Comparison of ENCODE assay signal across 14 cellular contexts in the genomic region with DNA sequence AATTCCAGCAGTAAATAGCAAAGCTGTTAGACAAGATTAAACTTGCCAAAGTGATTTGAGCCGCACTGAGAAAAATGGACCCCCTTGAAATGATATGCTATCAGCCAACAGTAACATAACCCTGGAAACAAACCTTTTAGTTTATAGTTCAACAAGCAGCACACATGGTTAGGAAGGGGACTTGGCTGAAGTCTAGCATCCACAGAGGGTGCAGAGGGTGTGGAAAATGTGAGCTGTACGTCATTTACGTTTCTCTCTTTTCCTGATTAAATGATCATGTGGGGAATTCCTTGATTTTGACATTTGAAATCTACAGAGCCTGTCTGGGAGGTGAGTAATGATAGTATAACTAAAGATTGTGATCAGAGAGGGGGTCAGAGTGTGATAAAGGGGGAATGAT.
DNase-seq lines count a peak whose midpoint lies in the region; ATAC-seq, FAIRE-seq and TF ChIP-seq lines count a peak whose summit lies in the region.
"Had no signal": no experiment of that assay in that cellular context is flagged by ENCODE, and none has a peak within 500 bp of the region (broad histone marks: within the 10 kb centered on the region; RNA-seq: fewer than 3 reads in every experiment).

No MANE protein-coding gene starts in this region.

- no peak for DNase-seq in activated naive CD8-positive, alpha-beta T cell treated with anti-CD3 and anti-CD28 coated beads, Interleukin-2, amount 50 U/mL, for 24 hours
- no peak for DNase-seq in activated naive CD8-positive, alpha-beta T cell treated with anti-CD3 and anti-CD28 coated beads for 36 hours
- DNase-seq in DMS79 treated with DMSO at 0.1 percent for 48 hours (lab: John Stamatoyannopoulos, UW): peak; percentile 92
- DNase-seq in bronchial epithelial cell (ENCODE audit: low read depth): peak; percentile 67
- no peak for DNase-seq in nephron progenitor cell
- no peak for DNase-seq in suprapubic skin (ENCODE audit: low spot score in 2 of 2)
- no peak for DNase-seq in effector CD8-positive, alpha-beta T cell (lab: John Stamatoyannopoulos, UW)
- no peak for DNase-seq in stimulated activated naive CD4-positive, alpha-beta T cell (lab: John Stamatoyannopoulos, UW)
- DNase-seq: H9; NCI-H1694; NCI-H524 treated with DMSO at 0.1 percent for 48 hours; NK-92 treated with Interleukin-12 subunit alpha and Interleukin-12 subunit beta, amount 100 ng/mL, for 24 hours; SHP77; SK-N-SH had no signal

- H3K36me3 Mint-ChIP-seq in activated naive CD8-positive, alpha-beta T cell treated with anti-CD3 and anti-CD28 coated beads, Interleukin-2, amount 50 U/mL, for 24 hours (ENCODE audit: low read depth): no peaks in the 10 kb centered on the region
- H3K36me3 Mint-ChIP-seq in activated naive CD8-positive, alpha-beta T cell treated with anti-CD3 and anti-CD28 coated beads for 36 hours: no peaks in the 10 kb centered on the region
- peaks cover 11% of the 10 kb centered on the region for H3K36me3 Mint-ChIP-seq in nephron progenitor cell (ENCODE audit: low read depth)

- H3K27me3 Mint-ChIP-seq in activated naive CD8-positive, alpha-beta T cell treated with anti-CD3 and anti-CD28 coated beads, Interleukin-2, amount 50 U/mL, for 24 hours: peaks cover 8% of the 10 kb centered on the region
- H3K27me3 Mint-ChIP-seq in activated naive CD8-positive, alpha-beta T cell treated with anti-CD3 and anti-CD28 coated beads for 36 hours: peaks cover 10% of the 10 kb centered on the region
- H3K27me3 Mint-ChIP-seq in nephron progenitor cell (ENCODE audit: low read depth, poor library complexity): peaks cover 7% of the 10 kb centered on the region

- H3K36me3 ChIP-seq in bronchial epithelial cell (ENCODE audit: control insufficient read depth, insufficient read depth, low read length) (no peaks in the 10 kb centered on the region), suprapubic skin (no peaks in the 10 kb centered on the region)

- no peak for FAIRE-seq in bronchial epithelial cell (lab: Jason Lieb, UNC)

- TF ChIP-seq EP300 in suprapubic skin (IDR thresholded peaks at IDR 0.05): no peak

- WGBS in suprapubic skin: 53% methylated on average over 3 of the region's 3 CpGs

- H3K27ac Mint-ChIP-seq in activated naive CD8-positive, alpha-beta T cell treated with anti-CD3 and anti-CD28 coated beads, Interleukin-2, amount 50 U/mL, for 24 hours: no peak overlapping the region
- no peak overlapping the region for H3K27ac Mint-ChIP-seq in activated naive CD8-positive, alpha-beta T cell treated with anti-CD3 and anti-CD28 coated beads for 36 hours
- peak overlapping the region; percentile 14 for H3K27ac Mint-ChIP-seq in nephron progenitor cell
- H3K27ac Mint-ChIP-seq: H9 had no signal

- H3K9me3 ChIP-seq in suprapubic skin: peaks cover 4% of the 10 kb centered on the region
- H3K9me3 ChIP-seq: SK-N-SH had no signal

- no peak overlapping the region for H3K27ac ChIP-seq in suprapubic skin

- no peak overlapping the region for H3K4me3 ChIP-seq in bronchial epithelial cell (ENCODE audit: low read depth, low read length)
- H3K4me3 ChIP-seq in suprapubic skin: no peak overlapping the region

- peaks cover 13% of the 10 kb centered on the region for H3K4me1 ChIP-seq in suprapubic skin

- no peak overlapping the region for H3K4me3 Mint-ChIP-seq in activated naive CD8-positive, alpha-beta T cell treated with anti-CD3 and anti-CD28 coated beads, Interleukin-2, amount 50 U/mL, for 24 hours
- no peak overlapping the region for H3K4me3 Mint-ChIP-seq in activated naive CD8-positive, alpha-beta T cell treated with anti-CD3 and anti-CD28 coated beads for 36 hours
- no peak overlapping the region for H3K4me3 Mint-ChIP-seq in nephron progenitor cell
- H3K4me3 Mint-ChIP-seq: H9 had no signal

- no peak for TF ChIP-seq CTCF in bronchial epithelial cell (IDR thresholded peaks at IDR 0.05; ENCODE audit: insufficient read depth, low read length, severe bottlenecking)
- TF ChIP-seq CTCF in nephron progenitor cell (IDR thresholded peaks at IDR 0.05): no peak
- no peak for TF ChIP-seq CTCF in suprapubic skin (IDR thresholded peaks at IDR 0.05)

- TF ChIP-seq POLR2A in suprapubic skin (IDR thresholded peaks at IDR 0.05): no peak

- peak; percentile 54 for ATAC-seq in activated naive CD8-positive, alpha-beta T cell treated with anti-CD3 and anti-CD28 coated beads, Interleukin-2, amount 50 U/mL, for 24 hours

- H3K4me1 Mint-ChIP-seq in activated naive CD8-positive, alpha-beta T cell treated with anti-CD3 and anti-CD28 coated beads, Interleukin-2, amount 50 U/mL, for 24 hours: peaks cover 7% of the 10 kb centered on the region
- H3K4me1 Mint-ChIP-seq in activated naive CD8-positive, alpha-beta T cell treated with anti-CD3 and anti-CD28 coated beads for 36 hours: peaks cover 2% of the 10 kb centered on the region
- peaks cover 38% of the 10 kb centered on the region for H3K4me1 Mint-ChIP-seq in nephron progenitor cell

- peaks cover 21% of the 10 kb centered on the region for H3K9me3 Mint-ChIP-seq in activated naive CD8-positive, alpha-beta T cell treated with anti-CD3 and anti-CD28 coated beads, Interleukin-2, amount 50 U/mL, for 24 hours
- H3K9me3 Mint-ChIP-seq in activated naive CD8-positive, alpha-beta T cell treated with anti-CD3 and anti-CD28 coated beads for 36 hours: no peaks in the 10 kb centered on the region
- H3K9me3 Mint-ChIP-seq in nephron progenitor cell: peaks cover 34% of the 10 kb centered on the region

- H3K27me3 ChIP-seq in bronchial epithelial cell (ENCODE audit: control insufficient read depth, insufficient read depth, low read length): no peaks in the 10 kb centered on the region
- no peaks in the 10 kb centered on the region for H3K27me3 ChIP-seq in suprapubic skin

Comparison
In these comparisons a context has a peak if more than half of its experiments do, and no peak if none do; other contexts are left out.
1. DNase-seq: peak in DMS79 treated with DMSO at 0.1 percent for 48 hours (single experiment) and bronchial epithelial cell (single experiment); none in activated naive CD8-positive, alpha-beta T cell treated with anti-CD3 and anti-CD28 coated beads, Interleukin-2, amount 50 U/mL, for 24 hours (single experiment), activated naive CD8-positive, alpha-beta T cell treated with anti-CD3 and anti-CD28 coated beads for 36 hours (single experiment), nephron progenitor cell (single experiment), suprapubic skin (0 of 2), effector CD8-positive, alpha-beta T cell (single experiment) and stimulated activated naive CD4-positive, alpha-beta T cell (0 of 6).